In genomic region chr22:49951001-49951677, GRCh38 we compare ENCODE assay signal across 1 cellular context.
TF ChIP-seq lines count a peak whose summit lies in the region.

No MANE protein-coding gene starts in this region.

TF ChIP-seq in HepG2, 621 proteins besides CTCF, POLR2A, EP300 and RAD21 (continues in another document):
- TF ChIP-seq NRL (CRISPR knock-in tag; IDR thresholded peaks at IDR 0.05; ENCODE audit: borderline replicate concordance) (no peak; the same call in 1 of the 2 replicates), KAT2B (IDR thresholded peaks at IDR 0.05; ENCODE audit: borderline replicate concordance, low read depth, low read length) (no peak), ZNF784 (CRISPR knock-in tag; IDR thresholded peaks at IDR 0.05; ENCODE audit: borderline replicate concordance) (no peak), NCOA5 (CRISPR knock-in tag; IDR thresholded peaks at IDR 0.05) (no peak), ZNF354B (CRISPR knock-in tag; IDR thresholded peaks at IDR 0.05) (no peak; the same call in 1 of the 2 replicates), CENPBD1 (CRISPR knock-in tag; IDR thresholded peaks at IDR 0.05; ENCODE audit: borderline replicate concordance, low read depth) (no peak), IRF1 (CRISPR knock-in tag; IDR thresholded peaks at IDR 0.05; ENCODE audit: low read depth) (no peak), SMARCE1 (IDR thresholded peaks at IDR 0.05; ENCODE audit: borderline replicate concordance) (no peak), MTF2 (CRISPR knock-in tag; IDR thresholded peaks at IDR 0.05; ENCODE audit: borderline replicate concordance) (no peak), ZNF367 (CRISPR knock-in tag; IDR thresholded peaks at IDR 0.05; ENCODE audit: borderline replicate concordance) (no peak), ZBTB14 (CRISPR knock-in tag; IDR thresholded peaks at IDR 0.05) (no peak), MEIS1 (CRISPR knock-in tag; IDR thresholded peaks at IDR 0.05; ENCODE audit: borderline replicate concordance) (no peak), TBX3 (IDR thresholded peaks at IDR 0.05; ENCODE audit: borderline replicate concordance) (no peak), EZH2 (conservative IDR thresholded peaks at IDR 0.05; ENCODE audit: low read depth, low read length) (no peak), ZNF577 (CRISPR knock-in tag; IDR thresholded peaks at IDR 0.05; ENCODE audit: borderline replicate concordance, low read depth) (no peak), TGIF2 (CRISPR knock-in tag; IDR thresholded peaks at IDR 0.05) (peak; percentile 50; the same call in 1 of the 2 replicates), ZSCAN5A (CRISPR knock-in tag; IDR thresholded peaks at IDR 0.05; ENCODE audit: borderline replicate concordance) (no peak), ZNF337 (CRISPR knock-in tag; IDR thresholded peaks at IDR 0.05; ENCODE audit: borderline replicate concordance, low read depth) (no peak), SNAPC5 (CRISPR knock-in tag; IDR thresholded peaks at IDR 0.05; ENCODE audit: borderline replicate concordance) (no peak), ZNF746 (CRISPR knock-in tag; IDR thresholded peaks at IDR 0.05) (no peak), ZNF20 (CRISPR knock-in tag; IDR thresholded peaks at IDR 0.05) (no peak), ZNF704 (CRISPR knock-in tag; IDR thresholded peaks at IDR 0.05; ENCODE audit: borderline replicate concordance) (no peak), STAT6 (CRISPR knock-in tag; IDR thresholded peaks at IDR 0.05; ENCODE audit: borderline replicate concordance) (no peak), AKNA (CRISPR knock-in tag; IDR thresholded peaks at IDR 0.05; ENCODE audit: borderline replicate concordance) (no peak), NONO (IDR thresholded peaks at IDR 0.05) (no peak), NONO (CRISPR knock-in tag; conservative IDR thresholded peaks at IDR 0.05) (no peak; the same call in 1 of the 2 replicates), POGK (CRISPR knock-in tag; conservative IDR thresholded peaks at IDR 0.05) (no peak), SYNCRIP (IDR thresholded peaks at IDR 0.05; ENCODE audit: insufficient read depth, low read depth, low read length) (no peak), FUBP1 (CRISPR knock-in tag; IDR thresholded peaks at IDR 0.05; ENCODE audit: borderline replicate concordance) (no peak; the same call in 1 of the 2 replicates), ETV5 (CRISPR knock-in tag; IDR thresholded peaks at IDR 0.05; ENCODE audit: borderline replicate concordance) (0 out of 2 replicates have a peak, but pooled peaks have one; percentile 23), MLLT10 (CRISPR knock-in tag; IDR thresholded peaks at IDR 0.05) (no peak), TCF7 (IDR thresholded peaks at IDR 0.05; ENCODE audit: low read depth) (no peak), MNT (IDR thresholded peaks at IDR 0.05) (no peak), ZC3H4 (CRISPR knock-in tag; IDR thresholded peaks at IDR 0.05; ENCODE audit: borderline replicate concordance) (no peak; the same call in 1 of the 2 replicates), CREB3 (CRISPR knock-in tag; IDR thresholded peaks at IDR 0.05) (no peak), BCL6 (CRISPR knock-in tag; IDR thresholded peaks at IDR 0.05) (peak; percentile 27; the same call in 1 of the 2 replicates), NR2C2 (CRISPR knock-in tag; IDR thresholded peaks at IDR 0.05; ENCODE audit: borderline replicate concordance) (no peak), ZFP1 (CRISPR knock-in tag; IDR thresholded peaks at IDR 0.05) (no peak), ZNF205 (CRISPR knock-in tag; IDR thresholded peaks at IDR 0.05) (no peak), ARNTL (CRISPR knock-in tag; IDR thresholded peaks at IDR 0.05) (no peak)
